1 cellular context compared by ENCODE assay signal in genomic region chr17:62970617-62971016, GRCh38.
TF ChIP-seq lines count a peak whose summit lies in the region.

No MANE protein-coding gene starts in this region.

TF ChIP-seq in H1, 55 proteins besides CTCF, POLR2A, EP300 and RAD21:
- TF ChIP-seq CREB1 (IDR thresholded peaks at IDR 0.05) = no peak
- TF ChIP-seq MAFK (IDR thresholded peaks at IDR 0.05; ENCODE audit: low read depth, low read length) = peak; percentile 56
